ENCODE assay signal across 9 cellular contexts in the genomic region with DNA sequence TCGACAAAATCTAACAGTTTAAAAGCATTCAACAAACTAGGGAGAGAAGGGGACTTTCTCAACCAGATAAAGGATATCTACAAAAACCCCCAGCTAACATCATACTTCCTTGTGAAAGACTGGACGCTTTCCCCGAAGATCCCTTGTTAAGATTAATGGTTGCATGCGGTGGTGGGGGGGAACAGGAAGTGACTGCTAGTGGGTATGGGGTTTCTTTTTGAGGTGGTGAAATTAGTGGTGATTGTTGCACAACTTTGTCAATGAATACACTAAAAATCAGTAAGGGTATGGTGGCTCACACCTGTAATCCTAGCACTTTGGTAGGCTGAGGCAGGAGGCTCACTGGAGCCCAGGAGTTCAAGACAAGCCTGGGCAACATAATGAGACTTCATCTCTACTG. TPM values are rescaled to one million over a fixed set of nuclear protein-coding genes. Genes with fewer than 3 reads are reported as not detected.
DNase-seq lines count a peak whose midpoint lies in the region; ATAC-seq and TF ChIP-seq lines count a peak whose summit lies in the region.
"Had no signal": no experiment of that assay in that cellular context is flagged by ENCODE, and none has a peak within 500 bp of the region (broad histone marks: within the 10 kb centered on the region; RNA-seq: fewer than 3 reads in every experiment).

No MANE protein-coding gene starts in this region.

- H3K27me3 ChIP-seq in gastroesophageal sphincter (no peaks in the 10 kb centered on the region), uterus (no peaks in the 10 kb centered on the region)

- H3K27ac ChIP-seq in gastroesophageal sphincter (no peak overlapping the region), uterus (no peak overlapping the region)
- H3K27ac ChIP-seq: epithelial cell of prostate had no signal

- no peak for TF ChIP-seq CTCF in WTC11 (IDR thresholded peaks at IDR 0.05)
- no peak for TF ChIP-seq CTCF in fibroblast of mammary gland (conservative IDR thresholded peaks at IDR 0.05; ENCODE audit: control insufficient read depth, insufficient read depth, low read depth, low read length)
- TF ChIP-seq CTCF in gastroesophageal sphincter (IDR thresholded peaks at IDR 0.05): no peak
- no peak for TF ChIP-seq CTCF in uterus (IDR thresholded peaks at IDR 0.05)

- peaks cover 4% of the 10 kb centered on the region; the same call in 1 of the 2 replicates for H3K9me3 Mint-ChIP-seq in WTC11

- DNase-seq in NK-92 treated with Interleukin-12 subunit alpha and Interleukin-12 subunit beta, amount 100 ng/mL, for 24 hours (lab: John Stamatoyannopoulos, UW): peak; percentile 72
- DNase-seq in NK-92 (lab: John Stamatoyannopoulos, UW; ENCODE audit: unreplicated experiment) (no peak), WTC11 (ENCODE audit: low spot score) (no peak), fibroblast of mammary gland (ENCODE audit: low read depth) (peak; percentile 39), SW 1271 (lab: John Stamatoyannopoulos, UW) (no peak), uterus (no peak)
- DNase-seq in stimulated activated CD8-positive, alpha-beta memory T cell treated with anti-CD3 and anti-CD28 coated beads, Interleukin-7, amount 100 ng/mL, for 4 hours (ENCODE audit: low read depth in 2 of 2): peak; percentile 5 to 28

- H3K4me3 Mint-ChIP-seq in WTC11: no peak overlapping the region

- H3K27ac Mint-ChIP-seq in WTC11: no peak overlapping the region

- no peak for TF ChIP-seq EP300 in gastroesophageal sphincter (IDR thresholded peaks at IDR 0.05)

- no peaks in the 10 kb centered on the region for H3K36me3 Mint-ChIP-seq in WTC11

- 43 to 50% methylated on average over 4 of the region's 4 CpGs for WGBS in gastroesophageal sphincter (ENCODE audit: low coverage in 1 of 2), 2 donors

- H3K9me3 ChIP-seq in gastroesophageal sphincter (no peaks in the 10 kb centered on the region), uterus (no peaks in the 10 kb centered on the region)

- H3K36me3 ChIP-seq in gastroesophageal sphincter (no peaks in the 10 kb centered on the region), uterus (no peaks in the 10 kb centered on the region)

- H3K4me1 Mint-ChIP-seq in WTC11: no peaks in the 10 kb centered on the region

- POLR2A ChIA-PET in WTC11 (lab: Charles Lee): no interaction called here

- H3K27me3 Mint-ChIP-seq in WTC11 (ENCODE audit: low read depth): no peaks in the 10 kb centered on the region

- intact Hi-C loops in uterus (cut with DNase I; ENCODE audit: low total_unique reads): no loop called here

- ATAC-seq in WTC11 (no peak), gastroesophageal sphincter (no peak)

- CTCF ChIA-PET in WTC11 (lab: Charles Lee): no interaction called here

- H3K4me1 ChIP-seq in gastroesophageal sphincter (no peaks in the 10 kb centered on the region), uterus (no peaks in the 10 kb centered on the region)

- no peak for TF ChIP-seq POLR2A in gastroesophageal sphincter (IDR thresholded peaks at IDR 0.05)
- TF ChIP-seq POLR2A in uterus (IDR thresholded peaks at IDR 0.05): no peak

- H3K4me3 ChIP-seq in fibroblast of mammary gland (ENCODE audit: control insufficient read depth, low read depth, low read length): no peak overlapping the region
- no peak overlapping the region for H3K4me3 ChIP-seq in gastroesophageal sphincter
- no peak overlapping the region for H3K4me3 ChIP-seq in uterus

TF ChIP-seq in WTC11, 78 proteins besides CTCF, POLR2A, EP300 and RAD21:
- TF ChIP-seq ERG (CRISPR knock-in tag; IDR thresholded peaks at IDR 0.05) (no peak), GABPB1 (CRISPR knock-in tag; IDR thresholded peaks at IDR 0.05) (peak; percentile 70)
TF ChIP-seq in WTC11: peak in this region for 1.

RNA-seq across cellular contexts. Expression of gene EYA3, which starts 26.9 kb away (rescaled TPM):
- total RNA-seq in WTC11 (2021) (27.4 to 29.4 TPM (median 28.1 TPM) in 3 replicates), gastroesophageal sphincter (10 to 100 TPM in 1 of 4 donors, 1 to 10 TPM in 3; 8.4 to 14.5 (median 9.6) TPM), uterus (10 to 100 TPM in 3 of 4 donors, 1 to 10 TPM in 1; 7.2 to 30.4 (median 13.1) TPM)

Comparison
In these comparisons a context has a peak if more than half of its experiments do, and no peak if none do; other contexts are left out.
1. DNase-seq: peak in NK-92 treated with Interleukin-12 subunit alpha and Interleukin-12 subunit beta, amount 100 ng/mL, for 24 hours (single experiment), fibroblast of mammary gland (single experiment) and stimulated activated CD8-positive, alpha-beta memory T cell treated with anti-CD3 and anti-CD28 coated beads, Interleukin-7, amount 100 ng/mL, for 4 hours (2 of 2); none in NK-92 (single experiment), WTC11 (single experiment), SW 1271 (0 of 2) and uterus (0 of 2).